ENCODE assay signal across 2 cellular contexts in the genomic region with DNA sequence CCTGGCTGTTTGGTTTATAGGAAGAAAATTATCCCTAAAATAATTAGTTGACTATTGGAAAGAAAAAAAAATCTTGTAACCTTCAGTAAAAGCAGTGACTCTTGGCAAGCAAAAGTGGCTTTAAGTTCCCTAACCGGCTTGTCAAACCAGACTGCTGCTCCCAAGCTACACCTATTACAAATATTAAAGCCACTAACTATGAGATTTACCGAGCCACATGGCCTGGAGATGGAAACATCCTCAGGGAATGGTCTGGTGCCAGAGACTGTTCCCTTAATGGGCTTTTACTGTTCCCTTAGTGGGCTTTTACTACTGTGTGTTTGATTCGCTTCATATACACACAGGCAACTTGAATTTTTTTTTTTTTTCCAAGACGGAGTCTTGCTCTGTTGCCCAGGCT.
TF ChIP-seq lines count a peak whose summit lies in the region.

No MANE protein-coding gene starts in this region.

TF ChIP-seq in liver, 16 proteins besides CTCF, POLR2A, EP300 and RAD21:
- no peak for TF ChIP-seq NR2F2 (IDR thresholded peaks at IDR 0.05)
- no peak for TF ChIP-seq FOXA2 (IDR thresholded peaks at IDR 0.05)
- TF ChIP-seq FOXA1 (IDR thresholded peaks at IDR 0.05), result no peak
- TF ChIP-seq, protein P1, sequence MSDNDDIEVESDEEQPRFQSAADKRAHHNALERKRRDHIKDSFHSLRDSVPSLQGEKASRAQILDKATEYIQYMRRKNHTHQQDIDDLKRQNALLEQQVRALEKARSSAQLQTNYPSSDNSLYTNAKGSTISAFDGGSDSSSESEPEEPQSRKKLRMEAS (IDR thresholded peaks at IDR 0.05), result no peak
- TF ChIP-seq SP1 (IDR thresholded peaks at IDR 0.05), result no peak
- TF ChIP-seq RXRA (IDR thresholded peaks at IDR 0.05), result no peak
- TF ChIP-seq, protein P2, sequence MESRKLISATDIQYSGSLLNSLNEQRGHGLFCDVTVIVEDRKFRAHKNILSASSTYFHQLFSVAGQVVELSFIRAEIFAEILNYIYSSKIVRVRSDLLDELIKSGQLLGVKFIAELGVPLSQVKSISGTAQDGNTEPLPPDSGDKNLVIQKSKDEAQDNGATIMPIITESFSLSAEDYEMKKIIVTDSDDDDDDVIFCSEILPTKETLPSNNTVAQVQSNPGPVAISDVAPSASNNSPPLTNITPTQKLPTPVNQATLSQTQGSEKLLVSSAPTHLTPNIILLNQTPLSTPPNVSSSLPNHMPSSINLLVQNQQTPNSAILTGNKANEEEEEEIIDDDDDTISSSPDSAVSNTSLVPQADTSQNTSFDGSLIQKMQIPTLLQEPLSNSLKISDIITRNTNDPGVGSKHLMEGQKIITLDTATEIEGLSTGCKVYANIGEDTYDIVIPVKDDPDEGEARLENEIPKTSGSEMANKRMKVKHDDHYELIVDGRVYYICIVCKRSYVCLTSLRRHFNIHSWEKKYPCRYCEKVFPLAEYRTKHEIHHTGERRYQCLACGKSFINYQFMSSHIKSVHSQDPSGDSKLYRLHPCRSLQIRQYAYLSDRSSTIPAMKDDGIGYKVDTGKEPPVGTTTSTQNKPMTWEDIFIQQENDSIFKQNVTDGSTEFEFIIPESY (IDR thresholded peaks at IDR 0.05), result no peak
- TF ChIP-seq, protein P3, sequence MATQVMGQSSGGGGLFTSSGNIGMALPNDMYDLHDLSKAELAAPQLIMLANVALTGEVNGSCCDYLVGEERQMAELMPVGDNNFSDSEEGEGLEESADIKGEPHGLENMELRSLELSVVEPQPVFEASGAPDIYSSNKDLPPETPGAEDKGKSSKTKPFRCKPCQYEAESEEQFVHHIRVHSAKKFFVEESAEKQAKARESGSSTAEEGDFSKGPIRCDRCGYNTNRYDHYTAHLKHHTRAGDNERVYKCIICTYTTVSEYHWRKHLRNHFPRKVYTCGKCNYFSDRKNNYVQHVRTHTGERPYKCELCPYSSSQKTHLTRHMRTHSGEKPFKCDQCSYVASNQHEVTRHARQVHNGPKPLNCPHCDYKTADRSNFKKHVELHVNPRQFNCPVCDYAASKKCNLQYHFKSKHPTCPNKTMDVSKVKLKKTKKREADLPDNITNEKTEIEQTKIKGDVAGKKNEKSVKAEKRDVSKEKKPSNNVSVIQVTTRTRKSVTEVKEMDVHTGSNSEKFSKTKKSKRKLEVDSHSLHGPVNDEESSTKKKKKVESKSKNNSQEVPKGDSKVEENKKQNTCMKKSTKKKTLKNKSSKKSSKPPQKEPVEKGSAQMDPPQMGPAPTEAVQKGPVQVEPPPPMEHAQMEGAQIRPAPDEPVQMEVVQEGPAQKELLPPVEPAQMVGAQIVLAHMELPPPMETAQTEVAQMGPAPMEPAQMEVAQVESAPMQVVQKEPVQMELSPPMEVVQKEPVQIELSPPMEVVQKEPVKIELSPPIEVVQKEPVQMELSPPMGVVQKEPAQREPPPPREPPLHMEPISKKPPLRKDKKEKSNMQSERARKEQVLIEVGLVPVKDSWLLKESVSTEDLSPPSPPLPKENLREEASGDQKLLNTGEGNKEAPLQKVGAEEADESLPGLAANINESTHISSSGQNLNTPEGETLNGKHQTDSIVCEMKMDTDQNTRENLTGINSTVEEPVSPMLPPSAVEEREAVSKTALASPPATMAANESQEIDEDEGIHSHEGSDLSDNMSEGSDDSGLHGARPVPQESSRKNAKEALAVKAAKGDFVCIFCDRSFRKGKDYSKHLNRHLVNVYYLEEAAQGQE (IDR thresholded peaks at IDR 0.05), result no peak
- TF ChIP-seq EGR1 (IDR thresholded peaks at IDR 0.05; ENCODE audit: low read depth in 2 of 2), result no peak
- TF ChIP-seq GABPA (IDR thresholded peaks at IDR 0.05 in 1 of 2, conservative IDR thresholded peaks at IDR 0.05 in 1 of 2), result no peak
- no peak for TF ChIP-seq TAF1 (conservative IDR thresholded peaks at IDR 0.05)
- no peak for TF ChIP-seq JUND (IDR thresholded peaks at IDR 0.05)
- TF ChIP-seq YY1 (IDR thresholded peaks at IDR 0.05), result no peak
- no peak for TF ChIP-seq HNF4G (IDR thresholded peaks at IDR 0.05)
- TF ChIP-seq HNF4A (conservative IDR thresholded peaks at IDR 0.05), result no peak
- TF ChIP-seq, protein P4, sequence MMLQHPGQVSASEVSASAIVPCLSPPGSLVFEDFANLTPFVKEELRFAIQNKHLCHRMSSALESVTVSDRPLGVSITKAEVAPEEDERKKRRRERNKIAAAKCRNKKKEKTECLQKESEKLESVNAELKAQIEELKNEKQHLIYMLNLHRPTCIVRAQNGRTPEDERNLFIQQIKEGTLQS (IDR thresholded peaks at IDR 0.05), result no peak

TF ChIP-seq in HepG2, 621 proteins besides CTCF, POLR2A, EP300 and RAD21:
- TF ChIP-seq SIX1 (CRISPR knock-in tag; IDR thresholded peaks at IDR 0.05; ENCODE audit: borderline replicate concordance) (no peak), TBP (CRISPR knock-in tag; IDR thresholded peaks at IDR 0.05) (no peak), ZNF703 (CRISPR knock-in tag; IDR thresholded peaks at IDR 0.05; ENCODE audit: borderline replicate concordance) (no peak), ZNF562 (CRISPR knock-in tag; IDR thresholded peaks at IDR 0.05; ENCODE audit: borderline replicate concordance) (no peak), THYN1 (CRISPR knock-in tag; IDR thresholded peaks at IDR 0.05; ENCODE audit: borderline replicate concordance, low read depth) (no peak), GPN1 (CRISPR knock-in tag; IDR thresholded peaks at IDR 0.05; ENCODE audit: borderline replicate concordance) (no peak), ZNF720 (CRISPR knock-in tag; IDR thresholded peaks at IDR 0.05) (no peak), ZNF589 (CRISPR knock-in tag; conservative IDR thresholded peaks at IDR 0.05) (no peak), ZNF709 (CRISPR knock-in tag; IDR thresholded peaks at IDR 0.05) (no peak), SSRP1 (CRISPR knock-in tag; IDR thresholded peaks at IDR 0.05) (no peak)
- TF ChIP-seq, protein P5, sequence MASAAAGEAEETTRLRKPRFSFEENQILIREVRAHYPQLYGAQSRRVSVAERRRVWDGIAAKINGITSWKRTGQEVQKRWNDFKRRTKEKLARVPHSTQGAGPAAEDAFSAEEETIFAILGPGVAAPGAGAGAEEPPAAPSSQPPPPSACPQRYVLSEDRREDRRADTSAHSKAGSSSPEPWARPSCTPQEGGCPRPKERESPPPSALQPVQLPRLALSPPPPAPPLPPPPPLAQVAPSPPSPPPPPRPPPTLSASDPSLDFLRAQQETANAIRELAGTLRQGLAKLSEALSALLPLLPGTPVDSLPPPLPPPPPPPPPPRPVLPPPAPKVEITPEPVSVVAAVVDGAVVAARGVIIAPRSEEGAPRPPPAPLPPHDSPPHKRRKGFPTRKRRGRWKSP (CRISPR knock-in tag; IDR thresholded peaks at IDR 0.05), result no peak
- TF ChIP-seq, protein P6, sequence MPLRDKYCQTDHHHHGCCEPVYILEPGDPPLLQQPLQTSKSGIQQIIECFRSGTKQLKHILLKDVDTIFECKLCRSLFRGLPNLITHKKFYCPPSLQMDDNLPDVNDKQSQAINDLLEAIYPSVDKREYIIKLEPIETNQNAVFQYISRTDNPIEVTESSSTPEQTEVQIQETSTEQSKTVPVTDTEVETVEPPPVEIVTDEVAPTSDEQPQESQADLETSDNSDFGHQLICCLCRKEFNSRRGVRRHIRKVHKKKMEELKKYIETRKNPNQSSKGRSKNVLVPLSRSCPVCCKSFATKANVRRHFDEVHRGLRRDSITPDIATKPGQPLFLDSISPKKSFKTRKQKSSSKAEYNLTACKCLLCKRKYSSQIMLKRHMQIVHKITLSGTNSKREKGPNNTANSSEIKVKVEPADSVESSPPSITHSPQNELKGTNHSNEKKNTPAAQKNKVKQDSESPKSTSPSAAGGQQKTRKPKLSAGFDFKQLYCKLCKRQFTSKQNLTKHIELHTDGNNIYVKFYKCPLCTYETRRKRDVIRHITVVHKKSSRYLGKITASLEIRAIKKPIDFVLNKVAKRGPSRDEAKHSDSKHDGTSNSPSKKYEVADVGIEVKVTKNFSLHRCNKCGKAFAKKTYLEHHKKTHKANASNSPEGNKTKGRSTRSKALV (CRISPR knock-in tag; IDR thresholded peaks at IDR 0.05), result no peak
- TF ChIP-seq, protein P7, sequence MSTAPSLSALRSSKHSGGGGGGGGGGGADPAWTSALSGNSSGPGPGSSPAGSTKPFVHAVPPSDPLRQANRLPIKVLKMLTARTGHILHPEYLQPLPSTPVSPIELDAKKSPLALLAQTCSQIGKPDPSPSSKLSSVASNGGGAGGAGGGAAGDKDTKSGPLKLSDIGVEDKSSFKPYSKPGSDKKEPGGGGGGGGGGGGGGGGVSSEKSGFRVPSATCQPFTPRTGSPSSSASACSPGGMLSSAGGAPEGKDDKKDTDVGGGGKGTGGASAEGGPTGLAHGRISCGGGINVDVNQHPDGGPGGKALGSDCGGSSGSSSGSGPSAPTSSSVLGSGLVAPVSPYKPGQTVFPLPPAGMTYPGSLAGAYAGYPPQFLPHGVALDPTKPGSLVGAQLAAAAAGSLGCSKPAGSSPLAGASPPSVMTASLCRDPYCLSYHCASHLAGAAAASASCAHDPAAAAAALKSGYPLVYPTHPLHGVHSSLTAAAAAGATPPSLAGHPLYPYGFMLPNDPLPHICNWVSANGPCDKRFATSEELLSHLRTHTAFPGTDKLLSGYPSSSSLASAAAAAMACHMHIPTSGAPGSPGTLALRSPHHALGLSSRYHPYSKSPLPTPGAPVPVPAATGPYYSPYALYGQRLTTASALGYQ (CRISPR knock-in tag; IDR thresholded peaks at IDR 0.05), result no peak
